ENCODE assay signal across 12 cellular contexts in the genomic region with DNA sequence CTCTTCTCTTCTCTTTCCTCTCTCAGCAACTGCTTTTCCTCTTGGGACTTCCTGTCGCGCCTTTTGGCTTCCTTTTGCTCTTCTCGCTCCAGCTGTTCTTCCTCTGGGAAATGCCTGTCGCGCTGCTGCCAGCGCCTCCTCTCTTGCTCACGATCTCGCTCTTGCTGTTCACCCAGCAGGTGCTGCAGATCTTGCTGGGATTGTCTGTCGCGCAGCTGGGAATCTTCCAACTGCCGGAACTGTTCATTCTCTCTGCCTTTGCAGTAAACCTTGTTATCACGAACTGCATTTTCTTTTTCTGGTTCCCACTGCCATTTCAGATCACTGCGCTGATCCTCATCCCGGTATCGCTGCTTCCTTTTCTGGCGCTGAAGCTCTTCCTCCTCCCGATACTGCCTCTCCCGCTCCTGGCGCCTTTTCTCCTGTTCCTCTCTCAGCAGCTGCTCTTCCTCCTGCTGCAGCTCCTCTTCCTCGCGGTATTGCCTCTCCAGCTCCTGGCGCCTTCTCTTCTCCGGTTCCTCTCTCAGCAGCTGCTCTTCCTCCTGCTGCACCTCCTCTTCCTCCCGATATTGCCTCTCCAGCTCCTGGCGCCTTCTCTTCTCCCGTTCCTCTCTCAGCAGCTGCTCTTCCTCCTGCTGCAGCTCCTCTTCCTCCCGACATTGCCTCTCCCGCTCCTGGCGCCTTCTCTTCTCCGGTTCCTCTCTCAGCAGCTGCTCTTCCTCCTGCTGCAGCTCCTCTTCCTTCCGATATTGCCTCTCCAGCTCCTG. TPM values are rescaled to one million over a fixed set of nuclear protein-coding genes. Genes with fewer than 3 reads are reported as not detected.
DNase-seq lines count a peak whose midpoint lies in the region; ATAC-seq and TF ChIP-seq lines count a peak whose summit lies in the region.
"Had no signal": no experiment of that assay in that cellular context is flagged by ENCODE, and none has a peak within 500 bp of the region (broad histone marks: within the 10 kb centered on the region; RNA-seq: fewer than 3 reads in every experiment).

No MANE protein-coding gene starts in this region.

- DNase-seq in left ventricle myocardium inferior (no peak), Right ventricle myocardium superior (no peak), astrocyte of the hippocampus (ENCODE audit: low read depth, low spot score) (peak; percentile 3), kidney epithelial cell (ENCODE audit: low read depth) (no peak), T-helper 17 cell (no peak), NCI-H1930 (lab: John Stamatoyannopoulos, UW) (no peak)

- H3K4me3 Mint-ChIP-seq in T-helper 17 cell = no peak overlapping the region
- H3K4me3 Mint-ChIP-seq: activated CD4-positive, alpha-beta T cell treated with anti-CD3 and anti-CD28 coated beads, Interleukin-2, amount 10 ng/mL, durations not matched to agents 7 days and 5 days; stimulated activated effector memory CD8-positive, alpha-beta T cell treated with anti-CD3 and anti-CD28 coated beads, Interleukin-12 subunit alpha, Interleukin-12 subunit beta, amount 100 ng/mL, for 72 hours had no signal

- H3K27me3 Mint-ChIP-seq in T-helper 17 cell = peaks cover 8% of the 10 kb centered on the region

- H3K36me3 ChIP-seq in left ventricle myocardium inferior (no peaks in the 10 kb centered on the region), kidney epithelial cell (ENCODE audit: control insufficient read depth, insufficient read depth, low read length) (no peaks in the 10 kb centered on the region), urinary bladder (ENCODE audit: insufficient read depth) (no peaks in the 10 kb centered on the region)
- H3K36me3 ChIP-seq: cardiac muscle cell had no signal

- ATAC-seq in Right ventricle myocardium superior (ENCODE audit: poor library complexity) = no peak
- no peak for ATAC-seq in HG02623 (IDR thresholded peaks at IDR 0.05; ENCODE audit: unreplicated experiment)
- no peak for ATAC-seq in T-helper 17 cell

- no peak for TF ChIP-seq CTCF in left ventricle myocardium inferior (IDR thresholded peaks at IDR 0.05; ENCODE audit: borderline replicate concordance)
- no peak for TF ChIP-seq CTCF in kidney epithelial cell (IDR thresholded peaks at IDR 0.05; ENCODE audit: insufficient read depth, low read length, poor library complexity, severe bottlenecking)

- WGBS in urinary bladder = 10% methylated on average over 31 of the region's 31 CpGs

- peaks cover 22% of the 10 kb centered on the region for H3K9me3 ChIP-seq in left ventricle myocardium inferior (replicated peaks)
- no peaks in the 10 kb centered on the region for H3K9me3 ChIP-seq in T-helper 17 cell (ENCODE audit: control insufficient read depth, low read length, poor library complexity, severe bottlenecking)

- H3K4me1 Mint-ChIP-seq in T-helper 17 cell = peaks cover 4% of the 10 kb centered on the region
- H3K4me1 Mint-ChIP-seq: activated CD4-positive, alpha-beta T cell treated with anti-CD3 and anti-CD28 coated beads, Interleukin-2, amount 10 ng/mL, durations not matched to agents 7 days and 5 days; stimulated activated effector memory CD8-positive, alpha-beta T cell treated with anti-CD3 and anti-CD28 coated beads, Interleukin-12 subunit alpha, Interleukin-12 subunit beta, amount 100 ng/mL, for 72 hours had no signal

- H3K4me3 ChIP-seq in left ventricle myocardium inferior = peak overlapping the region; percentile 67
- peak overlapping the region; percentile 32 for H3K4me3 ChIP-seq in kidney epithelial cell (ENCODE audit: low read depth, low read length)
- H3K4me3 ChIP-seq in urinary bladder (ENCODE audit: low read depth, low read length) = peak overlapping the region; percentile 2
- H3K4me3 ChIP-seq: cardiac muscle cell had no signal

- H3K27me3 ChIP-seq in left ventricle myocardium inferior (ENCODE audit: low read depth) = peaks cover 100% of the 10 kb centered on the region
- H3K27me3 ChIP-seq in kidney epithelial cell (ENCODE audit: control insufficient read depth, insufficient read depth, low read length) = peaks cover 69% of the 10 kb centered on the region

- no peak overlapping the region for H3K27ac ChIP-seq in left ventricle myocardium inferior (replicated peaks)
- no peak overlapping the region for H3K27ac ChIP-seq in urinary bladder (ENCODE audit: low read depth)
- H3K27ac ChIP-seq: cardiac muscle cell had no signal

- H3K27ac Mint-ChIP-seq in T-helper 17 cell = no peak overlapping the region
- H3K27ac Mint-ChIP-seq: activated CD4-positive, alpha-beta T cell treated with anti-CD3 and anti-CD28 coated beads, Interleukin-2, amount 10 ng/mL, durations not matched to agents 7 days and 5 days had no signal

- peaks cover 54% of the 10 kb centered on the region for H3K4me1 ChIP-seq in left ventricle myocardium inferior
- no peaks in the 10 kb centered on the region for H3K4me1 ChIP-seq in urinary bladder (ENCODE audit: insufficient read depth)

- H3K36me3 Mint-ChIP-seq in T-helper 17 cell (ENCODE audit: low read depth) = peaks cover 5% of the 10 kb centered on the region
- H3K36me3 Mint-ChIP-seq: stimulated activated effector memory CD8-positive, alpha-beta T cell treated with anti-CD3 and anti-CD28 coated beads, Interleukin-12 subunit alpha, Interleukin-12 subunit beta, amount 100 ng/mL, for 72 hours had no signal

- intact Hi-C loops in left ventricle myocardium inferior (cut with micrococcal nuclease) (no loop called here), Right ventricle myocardium superior (cut with DNase I) (no loop called here)

RNA-seq across cellular contexts. Expression of a gene that starts 5.8 kb away (rescaled TPM):
- total RNA-seq in left ventricle myocardium inferior (not detected), Right ventricle myocardium superior (not detected), kidney epithelial cell (0.07 and 0.08 TPM in 2 replicates), urinary bladder (not detected), T-helper 17 cell (under 1 TPM in 1 of 2 donors, not detected in 1; 0.05 TPM)
- polyA plus RNA-seq in urinary bladder = 0.11 TPM
- total RNA-seq: cardiac muscle cell had no signal
- polyA plus RNA-seq: cardiac muscle cell had no signal

RNA-seq across cellular contexts. Expression of a gene that starts 20.6 kb away (rescaled TPM):
- not detected for total RNA-seq in left ventricle myocardium inferior
- not detected for total RNA-seq in Right ventricle myocardium superior
- not detected in 2 replicates for total RNA-seq in kidney epithelial cell
- total RNA-seq in urinary bladder = not detected
- polyA plus RNA-seq in urinary bladder = not detected
- not detected for total RNA-seq in T-helper 17 cell
- total RNA-seq: activated CD4-positive, alpha-beta T cell treated with anti-CD3 and anti-CD28 coated beads, Interleukin-2, amount 10 ng/mL, durations not matched to agents 7 days and 5 days; cardiac muscle cell; LHCN-M2 had no signal
- polyA plus RNA-seq: cardiac muscle cell had no signal

RNA-seq across cellular contexts. Expression of a gene that starts 49.6 kb away (rescaled TPM):
- total RNA-seq in left ventricle myocardium inferior (not detected), Right ventricle myocardium superior (not detected), kidney epithelial cell (not detected in 2 replicates), urinary bladder (not detected), T-helper 17 cell (not detected)
- not detected for polyA plus RNA-seq in urinary bladder
- total RNA-seq: activated CD4-positive, alpha-beta T cell treated with anti-CD3 and anti-CD28 coated beads, Interleukin-2, amount 10 ng/mL, durations not matched to agents 7 days and 5 days; cardiac muscle cell; LHCN-M2 had no signal
- polyA plus RNA-seq: cardiac muscle cell had no signal

Comparison
In these comparisons a context has a peak if more than half of its experiments do, and no peak if none do; other contexts are left out.
1. H3K4me3 ChIP-seq: peak in every context shown above with its lines; median percentile 67 in left ventricle myocardium inferior; 32 in kidney epithelial cell; 2 in urinary bladder.